ENCODE assay signal across 23 cellular contexts in genomic region chr6:154632121-154632520, GRCh38.
A peak's percentile ranks its signal among the peaks of the same experiment; 100 is the strongest.
DNase-seq lines count a peak whose midpoint lies in the region; ATAC-seq, FAIRE-seq and TF ChIP-seq lines count a peak whose summit lies in the region.
"Had no signal": no experiment of that assay in that cellular context is flagged by ENCODE, and none has a peak within 500 bp of the region (broad histone marks: within the 10 kb centered on the region; RNA-seq: fewer than 3 reads in every experiment).

No MANE protein-coding gene starts in this region.

- H3K4me2 ChIP-seq in endothelial cell of umbilical vein (ENCODE audit: insufficient read depth, low read length) (no peak overlapping the region), mesendoderm (ENCODE audit: low read length) (no peak overlapping the region)

- no peak overlapping the region for H3K18ac ChIP-seq in mesendoderm (ENCODE audit: low read length)

- H3K27me3 ChIP-seq in endothelial cell of umbilical vein (ENCODE audit: control insufficient read depth in 2 of 2, insufficient read depth in 2 of 2, low read length in 2 of 2): no peaks in the 10 kb centered on the region
- no peaks in the 10 kb centered on the region for H3K27me3 ChIP-seq in mesendoderm (ENCODE audit: insufficient read depth, low read length, poor library complexity)

- H3K36me3 ChIP-seq in endothelial cell of umbilical vein (ENCODE audit: control insufficient read depth in 2 of 2, extremely low read depth in 1 of 2, insufficient read depth in 2 of 2, low read length in 2 of 2): no peaks in the 10 kb centered on the region
- no peaks in the 10 kb centered on the region for H3K36me3 ChIP-seq in mesendoderm (ENCODE audit: control insufficient read depth, insufficient read depth, low read length)

- no peak overlapping the region for H3K27ac ChIP-seq in endothelial cell of umbilical vein (ENCODE audit: insufficient read depth, low read depth, low read length)
- no peak overlapping the region for H3K27ac ChIP-seq in mesendoderm (ENCODE audit: low read depth, low read length)
- H3K27ac ChIP-seq: C4-2B, GM23248, HL-60, SK-N-MC had no signal

- POLR2A ChIA-PET in endothelial cell of umbilical vein (lab: Charles Lee): no interaction called here

- no peak overlapping the region for H3K9ac ChIP-seq in endothelial cell of umbilical vein (replicated peaks; ENCODE audit: extremely low read depth, insufficient read depth, low read length)
- no peak overlapping the region for H3K9ac ChIP-seq in mesendoderm (ENCODE audit: low read length)
- H3K9ac ChIP-seq: GM23248 had no signal

- CTCF ChIA-PET in endothelial cell of umbilical vein (lab: Charles Lee): interaction anchor here (0.8 kb wide), 1 partner anchor 355 kb away, joined by 3 read pairs; no protein-coding TSS in a partner anchor

- H3K9me3 ChIP-seq in endothelial cell of umbilical vein (replicated peaks; ENCODE audit: control insufficient read depth, insufficient read depth, low read length): no peaks in the 10 kb centered on the region

- no peak for ATAC-seq in GM18502 (IDR thresholded peaks at IDR 0.05; ENCODE audit: poor library complexity, unreplicated experiment)

- H2AFZ ChIP-seq in endothelial cell of umbilical vein (ENCODE audit: low read depth, low read length): peak overlapping the region; percentile 1
- H2AFZ ChIP-seq: GM23248 had no signal

- TF ChIP-seq POLR2A in endothelial cell of umbilical vein (IDR thresholded peaks at IDR 0.05; ENCODE audit: low read depth, low read length): no peak
- TF ChIP-seq POLR2A in H54 (IDR thresholded peaks at IDR 0.05; ENCODE audit: low read depth, low read length): no peak

- H3K4ac ChIP-seq in mesendoderm (ENCODE audit: low read depth, low read length): no peak overlapping the region

- no peaks in the 10 kb centered on the region for H3K79me1 ChIP-seq in mesendoderm (ENCODE audit: low read length)

- peak; percentile 49 for FAIRE-seq in endothelial cell of umbilical vein (lab: Jason Lieb, UNC)
- no peak for FAIRE-seq in H54 (lab: Jason Lieb, UNC)
- FAIRE-seq: GM12892 had no signal

- H2BK5ac ChIP-seq in mesendoderm (ENCODE audit: low read length): no peak overlapping the region

- peak; percentile 86 for DNase-seq in astrocyte of the hippocampus (ENCODE audit: low read depth, low spot score)
- peak; percentile 92 for DNase-seq in endothelial cell of umbilical vein (ENCODE audit: low read depth, low spot score)
- DNase-seq in mesendoderm: peak; percentile 14
- DNase-seq in H54 (ENCODE audit: insufficient read length, low spot score): no peak
- DNase-seq in H4 (ENCODE audit: low spot score): no peak
- DNase-seq in NCI-H82 (lab: John Stamatoyannopoulos, UW): no peak
- DNase-seq: DMS153, DND-41, GM23248, HCEC 1CT, NCI-H1048, NCI-H1417, NCI-H1694, NCI-H2029 treated with DMSO at 0.1 percent for 48 hours, NCI-H446 treated with DMSO at 0.1 percent for 48 hours, NCI-H526, RPMI8226, SHP77 treated with DMSO at 0.1 percent for 48 hours had no signal

- no peak for TF ChIP-seq CTCF in endothelial cell of umbilical vein (IDR thresholded peaks at IDR 0.05; ENCODE audit: extremely low read depth in 1 of 2, insufficient read depth in 1 of 2, low read depth in 1 of 2, low read length in 2 of 2)

- intact Hi-C loops in endothelial cell of umbilical vein (cut with micrococcal nuclease): no loop called here

- no peaks in the 10 kb centered on the region for H3K9me1 ChIP-seq in endothelial cell of umbilical vein (replicated peaks; ENCODE audit: control insufficient read depth, extremely low read depth, insufficient read depth, low read length)

- dilution Hi-C loops in endothelial cell of umbilical vein (cut with MboI; ENCODE audit: extremely low pct_ligation_motif_present, low sequenced_read_pairs): no loop called here

- BruUV-seq in endothelial cell of umbilical vein (replicated peaks; lab: Mats Ljungman, UMichigan): no TSS peak

- H2BK120ac ChIP-seq in mesendoderm (ENCODE audit: low read depth, low read length): no peak overlapping the region

- no peak overlapping the region for H3K23ac ChIP-seq in mesendoderm (ENCODE audit: low read length)

- no peak overlapping the region for H3K56ac ChIP-seq in mesendoderm (ENCODE audit: low read length)

- no peak overlapping the region for H2AK5ac ChIP-seq in mesendoderm (ENCODE audit: low read length)

- no peak overlapping the region for H4K8ac ChIP-seq in mesendoderm (ENCODE audit: low read depth, low read length)

- no CpG with 5 or more reads among the region's 2 CpGs for WGBS in mesendoderm (ENCODE audit: extremely low coverage, insufficient coverage, low lambda C conversion rate)

- no peak overlapping the region for H4K5ac ChIP-seq in mesendoderm (ENCODE audit: low read length)

- H3K79me2 ChIP-seq in endothelial cell of umbilical vein (ENCODE audit: control insufficient read depth, insufficient read depth, low read length) (no peaks in the 10 kb centered on the region), mesendoderm (ENCODE audit: control insufficient read depth, insufficient read depth, low read length) (no peaks in the 10 kb centered on the region)

- H4K20me1 ChIP-seq in endothelial cell of umbilical vein (replicated peaks; ENCODE audit: control insufficient read depth, extremely low read depth, insufficient read depth, low read length): no peaks in the 10 kb centered on the region

- no peak overlapping the region for H3K4me3 ChIP-seq in endothelial cell of umbilical vein (replicated peaks in 1 of 3; ENCODE audit: insufficient read depth in 1 of 3, low read depth in 1 of 3, low read length in 3 of 3)
- H3K4me3 ChIP-seq in mesendoderm (ENCODE audit: low read length): no peak overlapping the region
- H3K4me3 ChIP-seq: GM23248, SK-N-MC had no signal

- peaks cover 6% of the 10 kb centered on the region for H3K4me1 ChIP-seq in endothelial cell of umbilical vein (ENCODE audit: control insufficient read depth, extremely low read depth, insufficient read depth, low read length)
- H3K4me1 ChIP-seq in mesendoderm (ENCODE audit: control insufficient read depth, low read depth, low read length): no peaks in the 10 kb centered on the region

- no peak overlapping the region for H2BK15ac ChIP-seq in mesendoderm (replicated peaks; ENCODE audit: low read depth)

TF ChIP-seq in endothelial cell of umbilical vein, 7 proteins besides CTCF, POLR2A, EP300 and RAD21:
- TF ChIP-seq MAX (IDR thresholded peaks at IDR 0.05; ENCODE audit: insufficient read depth, insufficient read length): peak; percentile 37
- TF ChIP-seq EZH2 (IDR thresholded peaks at IDR 0.05; ENCODE audit: borderline replicate concordance, low read depth, low read length, severe bottlenecking): no peak

Comparison
In these comparisons a context has a peak if more than half of its experiments do, and no peak if none do; other contexts are left out.
1. DNase-seq: peak in astrocyte of the hippocampus (single experiment), endothelial cell of umbilical vein (single experiment) and mesendoderm (single experiment); none in H54 (single experiment), H4 (single experiment) and NCI-H82 (single experiment).